Comparison of ENCODE assay signal across 8 cellular contexts in the genomic region with DNA sequence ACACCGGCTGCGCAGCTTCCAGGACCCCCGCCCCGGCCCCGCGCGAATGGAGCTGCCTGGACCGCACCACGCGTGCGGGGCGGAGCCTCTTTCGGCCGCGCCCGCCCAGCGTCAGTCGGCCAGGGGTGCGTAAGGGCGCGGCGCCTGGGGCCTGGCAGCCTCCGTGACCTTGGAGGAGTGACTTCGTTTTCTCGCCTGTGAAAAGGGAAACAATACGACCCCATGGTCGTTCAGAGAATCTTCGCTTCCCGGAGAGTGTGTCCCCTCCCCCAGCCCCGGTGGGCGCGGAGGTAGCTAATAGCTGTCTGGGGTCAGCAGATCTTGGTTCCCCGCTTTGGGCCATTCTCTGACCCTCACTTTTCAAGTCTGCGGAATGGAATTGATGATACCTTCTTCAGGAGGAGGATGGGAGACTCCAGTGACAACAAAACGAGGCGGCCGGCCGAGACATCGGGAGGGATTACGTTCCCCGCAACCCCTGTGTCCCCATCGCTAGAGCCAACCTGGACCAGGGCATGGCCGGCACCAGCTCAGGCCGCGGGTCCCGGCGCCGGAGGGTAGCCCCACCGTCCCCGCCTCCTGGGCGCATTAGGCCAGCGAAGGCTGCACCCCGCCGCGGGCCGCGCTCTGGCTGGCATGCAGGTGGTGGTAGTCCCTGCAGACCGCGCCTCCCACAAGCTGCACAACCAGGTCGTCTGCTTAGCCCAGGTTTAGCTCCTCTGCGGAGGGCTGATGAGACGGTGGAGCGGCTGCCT. TPM values are rescaled to one million over a fixed set of nuclear protein-coding genes. Genes with fewer than 3 reads are reported as not detected.
DNase-seq lines count a peak whose midpoint lies in the region; ATAC-seq, FAIRE-seq and TF ChIP-seq lines count a peak whose summit lies in the region.

No MANE protein-coding gene starts in this region.

- H3K4me1 ChIP-seq in left ventricle myocardium inferior (peaks cover 57% of the 10 kb centered on the region), rectal smooth muscle tissue (ENCODE audit: control insufficient read depth, insufficient read depth, low read length) (no peaks in the 10 kb centered on the region)

- peaks cover 60% of the 10 kb centered on the region for H3K4me1 Mint-ChIP-seq in activated naive CD8-positive, alpha-beta T cell treated with anti-CD3 and anti-CD28 coated beads, Interleukin-2, amount 50 U/mL, for 24 hours

- no peaks in the 10 kb centered on the region for H3K36me3 Mint-ChIP-seq in activated naive CD8-positive, alpha-beta T cell treated with anti-CD3 and anti-CD28 coated beads, Interleukin-2, amount 50 U/mL, for 24 hours (ENCODE audit: low read depth)

- peak; percentile 70 for TF ChIP-seq POLR2A in H54 (IDR thresholded peaks at IDR 0.05; ENCODE audit: low read depth, low read length)

- H3K4me3 ChIP-seq in left ventricle myocardium inferior (peak overlapping the region; percentile 86), rectal smooth muscle tissue (ENCODE audit: low read length) (peak overlapping the region; percentile 93)

- TF ChIP-seq CTCF in left ventricle myocardium inferior (IDR thresholded peaks at IDR 0.05; ENCODE audit: borderline replicate concordance): no peak

- H3K9me3 Mint-ChIP-seq in activated naive CD8-positive, alpha-beta T cell treated with anti-CD3 and anti-CD28 coated beads, Interleukin-2, amount 50 U/mL, for 24 hours: no peaks in the 10 kb centered on the region

- H3K9ac ChIP-seq in rectal smooth muscle tissue (ENCODE audit: low read length): peak overlapping the region; percentile 89

- H3K27ac ChIP-seq in left ventricle myocardium inferior (replicated peaks) (peak overlapping the region; percentile 91), rectal smooth muscle tissue (ENCODE audit: low read depth, low read length) (peak overlapping the region; percentile 90)

- ATAC-seq in activated naive CD8-positive, alpha-beta T cell treated with anti-CD3 and anti-CD28 coated beads, Interleukin-2, amount 50 U/mL, for 24 hours: peak; percentile 76

- DNase-seq in GDM1 (lab: John Stamatoyannopoulos, UW): peak; percentile 80
- peak; percentile 70 for DNase-seq in H54 (ENCODE audit: insufficient read length, low spot score)
- DNase-seq in LoVo (ENCODE audit: low spot score): peak; percentile 89
- DNase-seq in SKM-1 treated with dmso at 0.1 percent for 144 hours (lab: John Stamatoyannopoulos, UW; ENCODE audit: unreplicated experiment): peak; percentile 68
- peak; percentile 77 for DNase-seq in activated naive CD8-positive, alpha-beta T cell treated with anti-CD3 and anti-CD28 coated beads, Interleukin-2, amount 50 U/mL, for 24 hours
- peak; percentile 83 for DNase-seq in left ventricle myocardium inferior
- DNase-seq in HPDE6-E6E7 (ENCODE audit: extremely low spot score): no peak

- H3K9me3 ChIP-seq in left ventricle myocardium inferior (replicated peaks): no peaks in the 10 kb centered on the region

- FAIRE-seq in H54 (lab: Jason Lieb, UNC): no peak

- H3K27ac Mint-ChIP-seq in activated naive CD8-positive, alpha-beta T cell treated with anti-CD3 and anti-CD28 coated beads, Interleukin-2, amount 50 U/mL, for 24 hours: peak overlapping the region; percentile 93

- H3K36me3 ChIP-seq in left ventricle myocardium inferior (no peaks in the 10 kb centered on the region), rectal smooth muscle tissue (ENCODE audit: control insufficient read depth, insufficient read depth, low read length) (no peaks in the 10 kb centered on the region)

- intact Hi-C loops in left ventricle myocardium inferior (cut with micrococcal nuclease): no loop called here

- H3K27me3 ChIP-seq in left ventricle myocardium inferior (ENCODE audit: low read depth): no peaks in the 10 kb centered on the region
- H3K27me3 ChIP-seq in rectal smooth muscle tissue (ENCODE audit: control insufficient read depth, insufficient read depth, low read length): no peaks in the 10 kb centered on the region

- H3K4me3 Mint-ChIP-seq in activated naive CD8-positive, alpha-beta T cell treated with anti-CD3 and anti-CD28 coated beads, Interleukin-2, amount 50 U/mL, for 24 hours: peak overlapping the region; percentile 86

- H3K27me3 Mint-ChIP-seq in activated naive CD8-positive, alpha-beta T cell treated with anti-CD3 and anti-CD28 coated beads, Interleukin-2, amount 50 U/mL, for 24 hours: no peaks in the 10 kb centered on the region

RNA-seq across cellular contexts. Expression of gene CDHR2, which starts 5.5 kb away (rescaled TPM):
- 0.33 TPM for total RNA-seq in left ventricle myocardium inferior

RNA-seq across cellular contexts. Expression of gene RNF44, which starts 6.4 kb away (rescaled TPM):
- 28.2 TPM for total RNA-seq in left ventricle myocardium inferior
